20 cellular contexts compared by ENCODE assay signal in genomic region chr3:70992131-70992530, GRCh38.
A peak's percentile ranks its signal among the peaks of the same experiment; 100 is the strongest.
DNase-seq lines count a peak whose midpoint lies in the region; ATAC-seq and TF ChIP-seq lines count a peak whose summit lies in the region.
"Had no signal": no experiment of that assay in that cellular context is flagged by ENCODE, and none has a peak within 500 bp of the region (broad histone marks: within the 10 kb centered on the region; RNA-seq: fewer than 3 reads in every experiment).

No MANE protein-coding gene starts in this region.

- peak overlapping the region; percentile 31; the same call in 1 of the 2 replicates for H2BK20ac ChIP-seq in IMR-90 (ENCODE audit: low read depth, low read length)

- no TSS peak for BruUV-seq in IMR-90 (replicated peaks; lab: Mats Ljungman, UMichigan)

- H3K4me2 ChIP-seq in IMR-90 (ENCODE audit: low read depth, low read length) = peak overlapping the region; percentile 65; the same call in 1 of the 2 replicates
- H3K4me2 ChIP-seq: KMS-11 had no signal

- no peak overlapping the region for H2AFZ ChIP-seq in IMR-90 (replicated peaks; ENCODE audit: low read length, poor library complexity)

- dilution Hi-C loops in IMR-90 (cut with HindIII; ENCODE audit: low sequenced_read_pairs, unreplicated experiment) = no loop called here

- TF ChIP-seq POLR2A in IMR-90 (IDR thresholded peaks at IDR 0.05; ENCODE audit: low read depth, low read length) = no peak
- no peak for TF ChIP-seq POLR2A in tibial nerve (IDR thresholded peaks at IDR 0.05)

- H3K9me3 Mint-ChIP-seq in CD8-positive, alpha-beta T cell = no peaks in the 10 kb centered on the region
- H3K9me3 Mint-ChIP-seq in chondrocyte (ENCODE audit: low read depth) = peaks cover 3% of the 10 kb centered on the region
- H3K9me3 Mint-ChIP-seq in osteocyte (ENCODE audit: unreplicated experiment) = peaks cover 5% of the 10 kb centered on the region
- H3K9me3 Mint-ChIP-seq in WTC11 = no peaks in the 10 kb centered on the region

- no peak overlapping the region for H2AK9ac ChIP-seq in IMR-90 (replicated peaks; ENCODE audit: low read depth, low read length, poor library complexity)

- H2BK120ac ChIP-seq in IMR-90 (ENCODE audit: low read depth, low read length) = peak overlapping the region; percentile 52; the same call in 1 of the 2 replicates

- no peaks in the 10 kb centered on the region for H3K9me3 ChIP-seq in CD8-positive, alpha-beta T cell (ENCODE audit: low read length)
- H3K9me3 ChIP-seq in IMR-90 (ENCODE audit: control insufficient read depth, insufficient read depth, low read length) (no peaks in the 10 kb centered on the region), tibial nerve (no peaks in the 10 kb centered on the region)
- H3K9me3 ChIP-seq: right lobe of liver, upper lobe of left lung had no signal

- CTCF ChIA-PET in CD8-positive, alpha-beta T cell (lab: Charles Lee) = no interaction called here
- CTCF ChIA-PET in IMR-90 (lab: Yijun Ruan, JAX) (no interaction called here), WTC11 (lab: Charles Lee) (no interaction called here)

- peak overlapping the region; percentile 79; the same call in 1 of the 2 replicates for H4K5ac ChIP-seq in IMR-90 (ENCODE audit: low read depth, low read length)

- peak overlapping the region; percentile 89 for H2BK5ac ChIP-seq in IMR-90 (ENCODE audit: low read depth, low read length, poor library complexity, severe bottlenecking)

- TF ChIP-seq RAD21 in IMR-90 (IDR thresholded peaks at IDR 0.05; ENCODE audit: low read length) = no peak

- intact Hi-C loops in CD8-positive, alpha-beta T cell (cut with DNase I, micrococcal nuclease) = no loop called here
- intact Hi-C loops in IMR-90 (cut with micrococcal nuclease) = no loop called here

- H3K56ac ChIP-seq in IMR-90 (ENCODE audit: extremely low read depth, insufficient read depth, low read length) = peak overlapping the region; percentile 13; the same call in 1 of the 2 replicates

- H3K4me1 Mint-ChIP-seq in CD8-positive, alpha-beta T cell (ENCODE audit: low read depth) = peaks cover 62% of the 10 kb centered on the region
- peaks cover 92% of the 10 kb centered on the region for H3K4me1 Mint-ChIP-seq in chondrocyte (ENCODE audit: low read depth)
- H3K4me1 Mint-ChIP-seq in osteocyte (ENCODE audit: unreplicated experiment) = peaks cover 66% of the 10 kb centered on the region
- no peaks in the 10 kb centered on the region for H3K4me1 Mint-ChIP-seq in WTC11

- POLR2A ChIA-PET in CD8-positive, alpha-beta T cell (lab: Charles Lee) = no interaction called here
- POLR2A ChIA-PET in IMR-90 (lab: Charles Lee; ENCODE audit: unreplicated experiment) (no interaction called here), WTC11 (lab: Charles Lee) (no interaction called here)

- peak overlapping the region; percentile 84; the same call in 2 of the 3 replicates for H2BK15ac ChIP-seq in IMR-90 (ENCODE audit: low read depth, low read length)

- 0 out of 2 replicates have a peak overlapping the region, but pooled peaks have one; percentile 15 for H2AK5ac ChIP-seq in IMR-90 (ENCODE audit: low read depth, low read length)

- DNase-seq in CD8-positive, alpha-beta T cell = no peak
- DNase-seq in IMR-90 = peak; percentile 83
- DNase-seq in chondrocyte (ENCODE audit: low spot score) = no peak
- no peak for DNase-seq in osteocyte (ENCODE audit: extremely low spot score, unreplicated experiment)
- no peak for DNase-seq in tibial nerve (ENCODE audit: low spot score in 2 of 2)
- DNase-seq in G401 (ENCODE audit: low spot score) = no peak
- DNase-seq in WTC11 (ENCODE audit: low spot score) = no peak
- DNase-seq: activated CD4-positive, alpha-beta T cell treated with anti-CD3 and anti-CD28 coated beads, Interleukin-2, amount 50 U/mL, for 1 hour; AML-193; MV-4-11; NCI-H187; NCI-H510A; occipital lobe; right lobe of liver; stimulated activated naive CD4-positive, alpha-beta T cell; SW 1271; upper lobe of left lung had no signal

- H3K27ac Mint-ChIP-seq in CD8-positive, alpha-beta T cell = peak overlapping the region; percentile 78
- peak overlapping the region; percentile 90 for H3K27ac Mint-ChIP-seq in chondrocyte (ENCODE audit: unreplicated experiment)
- H3K27ac Mint-ChIP-seq in osteocyte (ENCODE audit: unreplicated experiment) = peak overlapping the region; percentile 90
- H3K27ac Mint-ChIP-seq in WTC11 = no peak overlapping the region

- H3K4me3 Mint-ChIP-seq in CD8-positive, alpha-beta T cell = no peak overlapping the region
- H3K4me3 Mint-ChIP-seq in chondrocyte (ENCODE audit: unreplicated experiment) (no peak overlapping the region), osteocyte (ENCODE audit: unreplicated experiment) (no peak overlapping the region), WTC11 (no peak overlapping the region)

- H3K27me3 ChIP-seq in CD8-positive, alpha-beta T cell (ENCODE audit: insufficient read depth, low read length) = no peaks in the 10 kb centered on the region
- H3K27me3 ChIP-seq in IMR-90 (ENCODE audit: control insufficient read depth, insufficient read depth, low read length) = no peaks in the 10 kb centered on the region
- H3K27me3 ChIP-seq in tibial nerve = no peaks in the 10 kb centered on the region
- H3K27me3 ChIP-seq: cardiac muscle cell, right lobe of liver, upper lobe of left lung had no signal

- in situ Hi-C loops in IMR-90 (cut with MboI; ENCODE audit: low sequenced_read_pairs) = loop anchor here (10.0 kb wide), 1 partner anchor 593 kb away; the partner anchor contains the start of gene FOXP1
- in situ Hi-C loops in G401 (cut with HindIII; ENCODE audit: low sequenced_read_pairs) = no loop called here

- H4K20me1 ChIP-seq in IMR-90 (ENCODE audit: insufficient read depth, low read length) = no peaks in the 10 kb centered on the region

- H3K4ac ChIP-seq in IMR-90 (ENCODE audit: low read depth, low read length) = peak overlapping the region; percentile 52; the same call in 1 of the 2 replicates

- TF ChIP-seq CTCF in CD8-positive, alpha-beta T cell (IDR thresholded peaks at IDR 0.05) = no peak
- TF ChIP-seq CTCF in IMR-90 (conservative IDR thresholded peaks at IDR 0.05; ENCODE audit: low read depth, low read length) = no peak
- no peak for TF ChIP-seq CTCF in chondrocyte (IDR thresholded peaks at IDR 0.05)
- no peak for TF ChIP-seq CTCF in osteocyte (IDR thresholded peaks at IDR 0.05)
- TF ChIP-seq CTCF in tibial nerve (IDR thresholded peaks at IDR 0.05) = no peak
- TF ChIP-seq CTCF in WTC11 (IDR thresholded peaks at IDR 0.05) = no peak

- TF ChIP-seq EP300 in tibial nerve (IDR thresholded peaks at IDR 0.05) = no peak

- H3K18ac ChIP-seq in IMR-90 (ENCODE audit: low read depth, low read length) = peak overlapping the region; percentile 94; the same call in 1 of the 2 replicates

- peak overlapping the region; percentile 39 to 73 for H4K8ac ChIP-seq in IMR-90 (ENCODE audit: low read depth in 2 of 2, low read length in 2 of 2)

- H3K27ac ChIP-seq in CD8-positive, alpha-beta T cell (ENCODE audit: low read depth, low read length) = no peak overlapping the region
- H3K27ac ChIP-seq in IMR-90 (ENCODE audit: insufficient read depth, low read length) (peak overlapping the region; percentile 39), tibial nerve (no peak overlapping the region)
- H3K27ac ChIP-seq: cardiac muscle cell, KMS-11, right lobe of liver, upper lobe of left lung had no signal

- H3K4me3 ChIP-seq in CD8-positive, alpha-beta T cell (ENCODE audit: low read depth, low read length) = no peak overlapping the region
- H3K4me3 ChIP-seq in IMR-90 (ENCODE audit: insufficient read depth, low read depth, low read length) (no peak overlapping the region), tibial nerve (no peak overlapping the region)
- H3K4me3 ChIP-seq: cardiac muscle cell, right lobe of liver, upper lobe of left lung had no signal

- peak overlapping the region; percentile 53; the same call in 1 of the 2 replicates for H4K91ac ChIP-seq in IMR-90 (ENCODE audit: insufficient read depth, low read depth, low read length)

- H3K23ac ChIP-seq in IMR-90 (ENCODE audit: low read depth, low read length) = peak overlapping the region; percentile 71; the same call in 1 of the 2 replicates

- peak overlapping the region; percentile 63 for H3K14ac ChIP-seq in IMR-90 (replicated peaks; ENCODE audit: low read depth, low read length)

- peaks cover 86% of the 10 kb centered on the region for H3K36me3 Mint-ChIP-seq in CD8-positive, alpha-beta T cell
- H3K36me3 Mint-ChIP-seq in chondrocyte (ENCODE audit: low read depth) (peaks cover 43% of the 10 kb centered on the region), osteocyte (ENCODE audit: unreplicated experiment) (peaks cover 51% of the 10 kb centered on the region), WTC11 (peaks cover 5% of the 10 kb centered on the region; the same call in 1 of the 2 replicates)

- 73% methylated on average over 3 of the region's 5 CpGs; no CpG with 5 or more reads in 1 of the 2 experiments for WGBS in IMR-90 (ENCODE audit: extremely low coverage in 2 of 2, insufficient read length in 1 of 2), 2 experiments
- WGBS in tibial nerve, 2 donors = 94 to 96% methylated on average over 5 of the region's 5 CpGs

- H3K9me1 ChIP-seq in IMR-90 (ENCODE audit: insufficient read depth, low read length) = peaks cover 21% of the 10 kb centered on the region; the same call in 1 of the 2 replicates

- no peak overlapping the region for H3K9ac ChIP-seq in IMR-90 (ENCODE audit: low read depth, low read length)
- H3K9ac ChIP-seq: KMS-11 had no signal

- no peaks in the 10 kb centered on the region for H3K27me3 Mint-ChIP-seq in CD8-positive, alpha-beta T cell (ENCODE audit: low read depth)
- H3K27me3 Mint-ChIP-seq in chondrocyte (ENCODE audit: low read depth) = no peaks in the 10 kb centered on the region
- no peaks in the 10 kb centered on the region for H3K27me3 Mint-ChIP-seq in osteocyte (ENCODE audit: unreplicated experiment)
- H3K27me3 Mint-ChIP-seq in WTC11 (ENCODE audit: low read depth) = no peaks in the 10 kb centered on the region

- peaks cover 60 to 88% of the 10 kb centered on the region in 2 experiments for H3K79me1 ChIP-seq in IMR-90 (ENCODE audit: low read depth in 1 of 2, low read length in 2 of 2)

- peaks cover 44% of the 10 kb centered on the region for H3K36me3 ChIP-seq in CD8-positive, alpha-beta T cell (ENCODE audit: insufficient read depth, low read length)
- peaks cover 36% of the 10 kb centered on the region for H3K36me3 ChIP-seq in IMR-90 (ENCODE audit: control insufficient read depth, insufficient read depth, low read length)
- H3K36me3 ChIP-seq in tibial nerve = peaks cover 0 to 31% (median 0%) of the 10 kb centered on the region in 3 donors

- ATAC-seq in CD8-positive, alpha-beta T cell = no peak
- ATAC-seq in IMR-90 (ENCODE audit: low read depth) (0 out of 2 replicates have a peak, but pooled peaks have one; percentile 32), WTC11 (no peak)
- ATAC-seq: left lobe of liver, right lobe of liver had no signal

- H3K4me1 ChIP-seq in CD8-positive, alpha-beta T cell (ENCODE audit: insufficient read depth, low read length) = peaks cover 42% of the 10 kb centered on the region
- H3K4me1 ChIP-seq in IMR-90 (ENCODE audit: control insufficient read depth, insufficient read depth, low read length) = peaks cover 18% of the 10 kb centered on the region
- H3K4me1 ChIP-seq in tibial nerve = peaks cover 0 to 21% (median 4%) of the 10 kb centered on the region in 4 donors
- H3K4me1 ChIP-seq: right lobe of liver had no signal

TF ChIP-seq in IMR-90, 13 proteins besides CTCF, POLR2A, EP300 and RAD21 (continues in another document):
- TF ChIP-seq CHD1 (IDR thresholded peaks at IDR 0.05; ENCODE audit: low read depth, low read length) = no peak

TF ChIP-seq in WTC11, 78 proteins besides CTCF, POLR2A, EP300 and RAD21 (continues in another document):
- TF ChIP-seq PRRX2 (CRISPR knock-in tag; IDR thresholded peaks at IDR 0.05) (no peak), MYBL2 (CRISPR knock-in tag; IDR thresholded peaks at IDR 0.05) (no peak)
